In genomic region chr10:124717911-124718734, GRCh38 we compare ENCODE assay signal across 1 cellular context.
TF ChIP-seq lines count a peak whose summit lies in the region.

No MANE protein-coding gene starts in this region.

TF ChIP-seq in K562, 482 proteins besides CTCF, POLR2A, EP300 and RAD21 (continued from another document and continues in another):
- TF ChIP-seq HOMEZ (CRISPR knock-in tag; IDR thresholded peaks at IDR 0.05), result no peak
- no peak for TF ChIP-seq ZNF146 (CRISPR knock-in tag; IDR thresholded peaks at IDR 0.05; ENCODE audit: unreplicated experiment)
- no peak for TF ChIP-seq ARID3A (IDR thresholded peaks at IDR 0.05; ENCODE audit: borderline replicate concordance, low read depth, low read length)
- 0 out of 2 replicates have a peak, but pooled peaks have one; percentile 30 for TF ChIP-seq SP1 (CRISPR knock-in tag; IDR thresholded peaks at IDR 0.05)
- TF ChIP-seq STAT6 (CRISPR knock-in tag; IDR thresholded peaks at IDR 0.05), result no peak
- no peak for TF ChIP-seq GTF2F1 (IDR thresholded peaks at IDR 0.05; ENCODE audit: low read depth, low read length)
- TF ChIP-seq ASH1L (IDR thresholded peaks at IDR 0.05; ENCODE audit: borderline replicate concordance, low read depth, partially characterized antibody), result no peak
- TF ChIP-seq TRIM28 (IDR thresholded peaks at IDR 0.05), result 0 out of 2 replicates have a peak, but pooled peaks have one; percentile 39
- TF ChIP-seq RFX1 (IDR thresholded peaks at IDR 0.05), result no peak
- TF ChIP-seq HES1 (IDR thresholded peaks at IDR 0.05; ENCODE audit: low read depth), result peak; percentile 95
- no peak for TF ChIP-seq ARID3B (CRISPR knock-in tag; IDR thresholded peaks at IDR 0.05; ENCODE audit: borderline replicate concordance)
- peak; percentile 98 for TF ChIP-seq ZNF589 (CRISPR knock-in tag; IDR thresholded peaks at IDR 0.05; ENCODE audit: low read depth)
- no peak for TF ChIP-seq SIX5 (IDR thresholded peaks at IDR 0.05; ENCODE audit: borderline replicate concordance in 1 of 2, insufficient read depth in 1 of 2, low read depth in 1 of 2, low read length in 2 of 2)
- no peak for TF ChIP-seq ARID2 (IDR thresholded peaks at IDR 0.05)
- TF ChIP-seq HDGF (IDR thresholded peaks at IDR 0.05), result no peak
- TF ChIP-seq E2F3 (CRISPR knock-in tag; IDR thresholded peaks at IDR 0.05), result 0 out of 2 replicates have a peak, but pooled peaks have one; percentile 11
- no peak for TF ChIP-seq JUNB (CRISPR knock-in tag; conservative IDR thresholded peaks at IDR 0.05)
- peak; percentile 57; the same call in 1 of the 2 replicates for TF ChIP-seq ZNF766 (CRISPR knock-in tag; conservative IDR thresholded peaks at IDR 0.05)
- no peak for TF ChIP-seq ZNF41 (CRISPR knock-in tag; conservative IDR thresholded peaks at IDR 0.05)
- TF ChIP-seq ZNF3 (CRISPR knock-in tag; IDR thresholded peaks at IDR 0.05), result no peak
- no peak for TF ChIP-seq MIER1 (IDR thresholded peaks at IDR 0.05; ENCODE audit: low read depth)
- 0 out of 2 replicates have a peak, but pooled peaks have one; percentile 45 for TF ChIP-seq MEF2D (tag; conservative IDR thresholded peaks at IDR 0.05; ENCODE audit: low read depth)
- TF ChIP-seq NFIC (IDR thresholded peaks at IDR 0.05), result peak; percentile 94
- no peak for TF ChIP-seq E2F5 (CRISPR knock-in tag; IDR thresholded peaks at IDR 0.05)
- TF ChIP-seq PPARD (CRISPR knock-in tag; IDR thresholded peaks at IDR 0.05), result no peak
- no peak for TF ChIP-seq GTF3C2 (IDR thresholded peaks at IDR 0.05; ENCODE audit: borderline replicate concordance, extremely low read depth, insufficient read length)
- TF ChIP-seq MBD2 (IDR thresholded peaks at IDR 0.05; ENCODE audit: borderline replicate concordance, low read depth), result peak; percentile 50; the same call in 1 of the 2 replicates
- no peak for TF ChIP-seq EWSR1 (IDR thresholded peaks at IDR 0.05; ENCODE audit: borderline replicate concordance, low read depth, partially characterized antibody)
- no peak for TF ChIP-seq CBX1 (IDR thresholded peaks at IDR 0.05; ENCODE audit: low read depth)
- peak; percentile 65; the same call in 1 of the 2 replicates for TF ChIP-seq MTA3 (IDR thresholded peaks at IDR 0.05; ENCODE audit: borderline replicate concordance)
- TF ChIP-seq MTA1 (IDR thresholded peaks at IDR 0.05; ENCODE audit: borderline replicate concordance), result peak; percentile 61; the same call in 1 of the 2 replicates
- no peak for TF ChIP-seq DEAF1 (CRISPR knock-in tag; IDR thresholded peaks at IDR 0.05)
- TF ChIP-seq ERF (CRISPR knock-in tag; IDR thresholded peaks at IDR 0.05), result no peak
- no peak for TF ChIP-seq ZNF830 (CRISPR knock-in tag; IDR thresholded peaks at IDR 0.05)
- no peak for TF ChIP-seq C11orf30 (IDR thresholded peaks at IDR 0.05; ENCODE audit: low read depth)
- no peak for TF ChIP-seq ZNF444 (CRISPR knock-in tag; IDR thresholded peaks at IDR 0.05)
- peak; percentile 95; the same call in 1 of the 2 replicates for TF ChIP-seq CC2D1A (IDR thresholded peaks at IDR 0.05)
- TF ChIP-seq ADNP (tag; IDR thresholded peaks at IDR 0.05), result no peak
- TF ChIP-seq TEAD1 (CRISPR knock-in tag; IDR thresholded peaks at IDR 0.05), result peak in 1 of 2 experiments; percentile 68; a peak in 1 of 4 replicates
- no peak for TF ChIP-seq ZNF124 (CRISPR knock-in tag; IDR thresholded peaks at IDR 0.05)
